Comparison of ENCODE assay signal across 2 cellular contexts in the genomic region with DNA sequence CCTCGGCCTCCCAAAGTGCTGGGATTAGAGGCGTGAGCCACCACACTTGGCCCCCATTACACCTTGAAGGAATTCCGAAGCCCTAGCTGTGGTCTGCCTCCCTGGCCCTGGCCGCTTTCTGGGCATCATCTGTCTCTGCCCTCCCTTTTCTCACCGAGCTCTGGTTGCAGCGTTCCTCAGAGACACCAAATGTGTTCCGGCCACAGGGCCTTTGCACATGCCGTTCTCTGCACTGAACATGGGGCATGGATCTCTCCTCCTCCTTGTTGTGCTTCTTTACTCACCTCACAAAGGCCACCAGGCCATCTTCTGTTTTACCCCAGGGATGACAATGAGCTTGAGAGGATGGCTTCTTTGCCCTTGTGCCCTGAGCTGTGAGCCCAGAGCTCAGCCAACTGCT.
TF ChIP-seq lines count a peak whose summit lies in the region.

No MANE protein-coding gene starts in this region.

TF ChIP-seq in HepG2, 621 proteins besides CTCF, POLR2A, EP300 and RAD21:
- TF ChIP-seq, protein P1, sequence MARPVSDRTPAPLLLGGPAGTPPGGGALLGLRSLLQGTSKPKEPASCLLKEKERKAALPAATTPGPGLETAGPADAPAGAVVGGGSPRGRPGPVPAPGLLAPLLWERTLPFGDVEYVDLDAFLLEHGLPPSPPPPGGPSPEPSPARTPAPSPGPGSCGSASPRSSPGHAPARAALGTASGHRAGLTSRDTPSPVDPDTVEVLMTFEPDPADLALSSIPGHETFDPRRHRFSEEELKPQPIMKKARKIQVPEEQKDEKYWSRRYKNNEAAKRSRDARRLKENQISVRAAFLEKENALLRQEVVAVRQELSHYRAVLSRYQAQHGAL (CRISPR knock-in tag; IDR thresholded peaks at IDR 0.05; ENCODE audit: not compliant biosample characterization): no peak
- TF ChIP-seq ZNF253 (CRISPR knock-in tag; IDR thresholded peaks at IDR 0.05; ENCODE audit: borderline replicate concordance) (no peak), ZMYM3 (CRISPR knock-in tag; IDR thresholded peaks at IDR 0.05) (peak; percentile 61)

TF ChIP-seq in K562, 482 proteins besides CTCF, POLR2A, EP300 and RAD21:
- peak; percentile 42; the same call in 1 of the 2 replicates for TF ChIP-seq SMARCA5 (IDR thresholded peaks at IDR 0.05)
- TF ChIP-seq, protein P2, sequence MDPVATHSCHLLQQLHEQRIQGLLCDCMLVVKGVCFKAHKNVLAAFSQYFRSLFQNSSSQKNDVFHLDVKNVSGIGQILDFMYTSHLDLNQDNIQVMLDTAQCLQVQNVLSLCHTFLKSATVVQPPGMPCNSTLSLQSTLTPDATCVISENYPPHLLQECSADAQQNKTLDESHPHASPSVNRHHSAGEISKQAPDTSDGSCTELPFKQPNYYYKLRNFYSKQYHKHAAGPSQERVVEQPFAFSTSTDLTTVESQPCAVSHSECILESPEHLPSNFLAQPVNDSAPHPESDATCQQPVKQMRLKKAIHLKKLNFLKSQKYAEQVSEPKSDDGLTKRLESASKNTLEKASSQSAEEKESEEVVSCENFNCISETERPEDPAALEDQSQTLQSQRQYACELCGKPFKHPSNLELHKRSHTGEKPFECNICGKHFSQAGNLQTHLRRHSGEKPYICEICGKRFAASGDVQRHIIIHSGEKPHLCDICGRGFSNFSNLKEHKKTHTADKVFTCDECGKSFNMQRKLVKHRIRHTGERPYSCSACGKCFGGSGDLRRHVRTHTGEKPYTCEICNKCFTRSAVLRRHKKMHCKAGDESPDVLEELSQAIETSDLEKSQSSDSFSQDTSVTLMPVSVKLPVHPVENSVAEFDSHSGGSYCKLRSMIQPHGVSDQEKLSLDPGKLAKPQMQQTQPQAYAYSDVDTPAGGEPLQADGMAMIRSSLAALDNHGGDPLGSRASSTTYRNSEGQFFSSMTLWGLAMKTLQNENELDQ (CRISPR knock-in tag; IDR thresholded peaks at IDR 0.05; ENCODE audit: borderline replicate concordance): no peak
- no peak for TF ChIP-seq NFXL1 (CRISPR knock-in tag; IDR thresholded peaks at IDR 0.05)
- peak; percentile 68 for TF ChIP-seq RBM25 (IDR thresholded peaks at IDR 0.05; ENCODE audit: low read depth, low read length, severe bottlenecking)
- no peak for TF ChIP-seq SMAD3 (CRISPR knock-in tag; conservative IDR thresholded peaks at IDR 0.05)
- 0 out of 2 replicates have a peak, but pooled peaks have one; percentile 22 for TF ChIP-seq IRF2 (CRISPR knock-in tag; IDR thresholded peaks at IDR 0.05)
- no peak for TF ChIP-seq POLR2H (tag; IDR thresholded peaks at IDR 0.05; ENCODE audit: low read depth)
- no peak for TF ChIP-seq ZNF785 (CRISPR knock-in tag; IDR thresholded peaks at IDR 0.05)
- TF ChIP-seq, protein P3, sequence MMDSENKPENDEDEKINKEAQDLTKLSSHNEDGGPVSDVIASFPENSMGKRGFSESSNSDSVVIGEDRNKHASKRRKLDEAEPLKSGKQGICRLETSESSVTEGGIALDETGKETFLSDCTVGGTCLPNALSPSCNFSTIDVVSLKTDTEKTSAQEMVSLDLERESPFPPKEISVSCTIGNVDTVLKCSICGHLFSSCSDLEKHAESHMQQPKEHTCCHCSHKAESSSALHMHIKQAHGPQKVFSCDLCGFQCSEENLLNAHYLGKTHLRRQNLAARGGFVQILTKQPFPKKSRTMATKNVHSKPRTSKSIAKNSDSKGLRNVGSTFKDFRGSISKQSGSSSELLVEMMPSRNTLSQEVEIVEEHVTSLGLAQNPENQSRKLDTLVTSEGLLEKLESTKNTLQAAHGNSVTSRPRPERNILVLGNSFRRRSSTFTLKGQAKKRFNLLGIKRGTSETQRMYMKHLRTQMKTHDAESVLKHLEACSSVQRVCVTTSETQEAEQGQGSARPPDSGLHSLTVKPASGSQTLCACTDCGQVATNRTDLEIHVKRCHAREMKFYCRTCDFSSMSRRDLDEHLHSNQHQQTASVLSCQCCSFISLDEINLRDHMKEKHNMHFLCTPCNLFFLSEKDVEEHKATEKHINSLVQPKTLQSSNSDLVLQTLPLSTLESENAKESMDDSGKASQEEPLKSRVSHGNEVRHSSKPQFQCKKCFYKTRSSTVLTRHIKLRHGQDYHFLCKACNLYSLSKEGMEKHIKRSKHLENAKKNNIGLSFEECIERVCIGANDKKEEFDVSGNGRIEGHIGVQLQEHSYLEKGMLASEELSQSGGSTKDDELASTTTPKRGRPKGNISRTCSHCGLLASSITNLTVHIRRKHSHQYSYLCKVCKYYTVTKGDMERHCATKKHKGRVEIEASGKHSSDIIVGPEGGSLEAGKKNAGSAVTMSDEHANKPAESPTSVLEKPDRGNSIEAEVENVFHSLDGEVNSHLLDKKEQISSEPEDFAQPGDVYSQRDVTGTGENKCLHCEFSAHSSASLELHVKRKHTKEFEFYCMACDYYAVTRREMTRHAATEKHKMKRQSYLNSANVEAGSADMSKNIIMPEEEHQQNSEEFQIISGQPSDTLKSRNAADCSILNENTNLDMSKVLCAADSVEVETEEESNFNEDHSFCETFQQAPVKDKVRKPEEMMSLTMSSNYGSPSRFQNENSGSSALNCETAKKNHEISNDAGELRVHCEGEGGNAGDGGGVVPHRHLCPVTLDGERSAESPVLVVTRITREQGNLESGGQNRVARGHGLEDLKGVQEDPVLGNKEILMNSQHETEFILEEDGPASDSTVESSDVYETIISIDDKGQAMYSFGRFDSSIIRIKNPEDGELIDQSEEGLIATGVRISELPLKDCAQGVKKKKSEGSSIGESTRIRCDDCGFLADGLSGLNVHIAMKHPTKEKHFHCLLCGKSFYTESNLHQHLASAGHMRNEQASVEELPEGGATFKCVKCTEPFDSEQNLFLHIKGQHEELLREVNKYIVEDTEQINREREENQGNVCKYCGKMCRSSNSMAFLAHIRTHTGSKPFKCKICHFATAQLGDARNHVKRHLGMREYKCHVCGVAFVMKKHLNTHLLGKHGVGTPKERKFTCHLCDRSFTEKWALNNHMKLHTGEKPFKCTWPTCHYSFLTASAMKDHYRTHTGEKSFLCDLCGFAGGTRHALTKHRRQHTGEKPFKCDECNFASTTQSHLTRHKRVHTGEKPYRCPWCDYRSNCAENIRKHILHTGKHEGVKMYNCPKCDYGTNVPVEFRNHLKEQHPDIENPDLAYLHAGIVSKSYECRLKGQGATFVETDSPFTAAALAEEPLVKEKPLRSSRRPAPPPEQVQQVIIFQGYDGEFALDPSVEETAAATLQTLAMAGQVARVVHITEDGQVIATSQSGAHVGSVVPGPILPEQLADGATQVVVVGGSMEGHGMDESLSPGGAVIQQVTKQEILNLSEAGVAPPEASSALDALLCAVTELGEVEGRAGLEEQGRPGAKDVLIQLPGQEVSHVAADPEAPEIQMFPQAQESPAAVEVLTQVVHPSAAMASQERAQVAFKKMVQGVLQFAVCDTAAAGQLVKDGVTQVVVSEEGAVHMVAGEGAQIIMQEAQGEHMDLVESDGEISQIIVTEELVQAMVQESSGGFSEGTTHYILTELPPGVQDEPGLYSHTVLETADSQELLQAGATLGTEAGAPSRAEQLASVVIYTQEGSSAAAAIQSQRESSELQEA (IDR thresholded peaks at IDR 0.05; ENCODE audit: low read depth): no peak
- TF ChIP-seq, protein P4, sequence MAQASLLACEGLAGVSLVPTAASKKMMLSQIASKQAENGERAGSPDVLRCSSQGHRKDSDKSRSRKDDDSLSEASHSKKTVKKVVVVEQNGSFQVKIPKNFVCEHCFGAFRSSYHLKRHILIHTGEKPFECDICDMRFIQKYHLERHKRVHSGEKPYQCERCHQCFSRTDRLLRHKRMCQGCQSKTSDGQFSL (CRISPR knock-in tag; IDR thresholded peaks at IDR 0.05): no peak
- TF ChIP-seq, protein P4 (tag; IDR thresholded peaks at IDR 0.05): no peak
- no peak for TF ChIP-seq CBFB (CRISPR knock-in tag; IDR thresholded peaks at IDR 0.05)
- peak in 1 of 2 experiments; percentile 45; a peak in 1 of 4 replicates for TF ChIP-seq KDM1A (IDR thresholded peaks at IDR 0.05)
- TF ChIP-seq BCOR (IDR thresholded peaks at IDR 0.05): peak; percentile 80
- no peak for TF ChIP-seq ARNT (IDR thresholded peaks at IDR 0.05)
- TF ChIP-seq RAD51 (IDR thresholded peaks at IDR 0.05; ENCODE audit: borderline replicate concordance, low read depth): no peak
- TF ChIP-seq FOXA3 (CRISPR knock-in tag; conservative IDR thresholded peaks at IDR 0.05 in 1 of 2, IDR thresholded peaks at IDR 0.05 in 1 of 2): no peak
- no peak for TF ChIP-seq GABPB2 (CRISPR knock-in tag; conservative IDR thresholded peaks at IDR 0.05)
- no peak for TF ChIP-seq ZZZ3 (IDR thresholded peaks at IDR 0.05)
TF ChIP-seq in K562: peak in this region for 5.
